Comparison of ENCODE assay signal across 1 cellular context in the genomic region with DNA sequence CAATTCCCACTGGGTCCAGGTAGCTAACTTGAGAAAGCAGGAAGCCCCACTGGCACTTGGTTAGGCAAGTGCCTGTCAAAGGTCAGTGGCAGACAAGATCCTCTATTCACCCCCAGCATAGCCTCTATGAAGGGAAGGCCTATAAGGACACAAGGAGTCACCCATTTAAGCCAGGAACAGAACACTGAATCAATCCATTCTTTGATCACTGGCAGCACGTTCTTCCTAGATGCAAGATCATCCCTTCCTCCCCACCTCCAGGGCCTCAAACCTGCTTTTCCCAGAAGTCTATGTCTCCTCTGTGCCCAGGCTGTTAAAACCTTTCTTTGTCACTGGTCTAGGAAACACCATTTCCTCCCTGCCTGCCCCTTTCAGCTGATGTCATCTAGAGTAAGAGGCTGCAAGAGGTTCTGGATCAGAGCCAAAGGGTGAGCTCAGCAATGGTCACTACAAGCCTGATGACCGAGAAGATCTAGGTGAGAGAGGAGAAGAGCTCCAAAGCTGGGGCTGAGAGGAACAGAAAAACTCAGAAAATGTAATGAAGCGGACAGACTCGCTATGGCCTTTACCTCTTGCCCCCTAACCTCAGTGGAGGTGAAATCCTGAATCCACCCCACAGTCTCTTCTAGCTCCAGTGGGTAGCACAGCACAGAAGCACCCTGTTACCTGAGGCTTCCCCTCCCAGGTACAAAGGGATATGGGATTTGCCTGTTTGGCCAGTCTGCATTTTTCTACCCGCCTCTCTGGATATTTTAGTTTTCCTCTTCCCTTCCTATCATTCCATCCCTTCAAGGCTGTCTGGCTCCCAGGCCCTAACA.
TF ChIP-seq lines count a peak whose summit lies in the region.

No MANE protein-coding gene starts in this region.

TF ChIP-seq in HCT116, 20 proteins besides CTCF, POLR2A, EP300 and RAD21 (continued from another document):
- TF ChIP-seq, protein P1, sequence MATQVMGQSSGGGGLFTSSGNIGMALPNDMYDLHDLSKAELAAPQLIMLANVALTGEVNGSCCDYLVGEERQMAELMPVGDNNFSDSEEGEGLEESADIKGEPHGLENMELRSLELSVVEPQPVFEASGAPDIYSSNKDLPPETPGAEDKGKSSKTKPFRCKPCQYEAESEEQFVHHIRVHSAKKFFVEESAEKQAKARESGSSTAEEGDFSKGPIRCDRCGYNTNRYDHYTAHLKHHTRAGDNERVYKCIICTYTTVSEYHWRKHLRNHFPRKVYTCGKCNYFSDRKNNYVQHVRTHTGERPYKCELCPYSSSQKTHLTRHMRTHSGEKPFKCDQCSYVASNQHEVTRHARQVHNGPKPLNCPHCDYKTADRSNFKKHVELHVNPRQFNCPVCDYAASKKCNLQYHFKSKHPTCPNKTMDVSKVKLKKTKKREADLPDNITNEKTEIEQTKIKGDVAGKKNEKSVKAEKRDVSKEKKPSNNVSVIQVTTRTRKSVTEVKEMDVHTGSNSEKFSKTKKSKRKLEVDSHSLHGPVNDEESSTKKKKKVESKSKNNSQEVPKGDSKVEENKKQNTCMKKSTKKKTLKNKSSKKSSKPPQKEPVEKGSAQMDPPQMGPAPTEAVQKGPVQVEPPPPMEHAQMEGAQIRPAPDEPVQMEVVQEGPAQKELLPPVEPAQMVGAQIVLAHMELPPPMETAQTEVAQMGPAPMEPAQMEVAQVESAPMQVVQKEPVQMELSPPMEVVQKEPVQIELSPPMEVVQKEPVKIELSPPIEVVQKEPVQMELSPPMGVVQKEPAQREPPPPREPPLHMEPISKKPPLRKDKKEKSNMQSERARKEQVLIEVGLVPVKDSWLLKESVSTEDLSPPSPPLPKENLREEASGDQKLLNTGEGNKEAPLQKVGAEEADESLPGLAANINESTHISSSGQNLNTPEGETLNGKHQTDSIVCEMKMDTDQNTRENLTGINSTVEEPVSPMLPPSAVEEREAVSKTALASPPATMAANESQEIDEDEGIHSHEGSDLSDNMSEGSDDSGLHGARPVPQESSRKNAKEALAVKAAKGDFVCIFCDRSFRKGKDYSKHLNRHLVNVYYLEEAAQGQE (IDR thresholded peaks at IDR 0.05; ENCODE audit: low read depth), result no peak
- no peak for TF ChIP-seq ZFX (IDR thresholded peaks at IDR 0.05)
- no peak for TF ChIP-seq CBX3 (IDR thresholded peaks at IDR 0.05; ENCODE audit: low read depth)
- no peak for TF ChIP-seq SP1 (IDR thresholded peaks at IDR 0.05; ENCODE audit: low read depth)
- TF ChIP-seq ELF1 (IDR thresholded peaks at IDR 0.05; ENCODE audit: borderline replicate concordance, low read depth), result no peak
- TF ChIP-seq TCF7L2 (IDR thresholded peaks at IDR 0.05; ENCODE audit: borderline replicate concordance, extremely low read depth, insufficient read depth, insufficient read length), result no peak
- peak; percentile 67 for TF ChIP-seq YY1 (IDR thresholded peaks at IDR 0.05; ENCODE audit: extremely low read depth, insufficient replicate concordance, low read depth, low read length)
- TF ChIP-seq JUND (IDR thresholded peaks at IDR 0.05), result no peak
